In the genomic region with DNA sequence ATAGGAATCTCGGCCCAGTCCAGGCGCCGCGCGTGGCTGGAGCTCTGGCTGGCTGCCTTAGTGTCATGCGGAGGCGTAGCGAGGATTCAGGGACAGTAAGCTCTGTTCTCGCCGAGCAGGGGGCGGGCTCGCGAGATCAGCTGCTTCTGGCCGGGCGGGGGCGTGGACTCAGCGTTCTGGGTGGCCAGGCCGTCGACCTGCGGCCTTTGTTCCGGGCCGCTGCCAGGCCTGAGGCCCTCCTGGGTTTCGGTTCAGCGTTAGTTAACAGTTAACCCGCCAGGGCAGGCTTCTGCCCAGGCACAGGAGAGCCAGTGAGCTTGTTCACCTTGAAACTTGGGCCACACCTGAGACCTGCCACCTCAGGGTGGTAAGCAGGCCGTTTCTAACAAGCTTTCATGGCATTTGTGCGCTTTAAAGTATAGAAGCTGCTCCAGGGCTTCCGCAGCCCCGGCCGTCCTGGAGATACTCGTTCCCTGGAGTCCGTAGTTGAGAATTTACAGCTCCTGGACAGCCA, we compare ENCODE assay signal across 21 cellular contexts.
DNase-seq lines count a peak whose midpoint lies in the region; ATAC-seq, FAIRE-seq and TF ChIP-seq lines count a peak whose summit lies in the region.
"Had no signal": no experiment of that assay in that cellular context is flagged by ENCODE, and none has a peak within 500 bp of the region (broad histone marks: within the 10 kb centered on the region; RNA-seq: fewer than 3 reads in every experiment).

No MANE protein-coding gene starts in this region.

- TF ChIP-seq CTCF in GM23338 (conservative IDR thresholded peaks at IDR 0.05; ENCODE audit: low read depth in 2 of 2) (no peak), pancreas (IDR thresholded peaks at IDR 0.05) (no peak)

- H3K27ac ChIP-seq in GM23338 (ENCODE audit: low read depth), result peak overlapping the region; percentile 85; the same call in 1 of the 2 replicates
- no peak overlapping the region for H3K27ac ChIP-seq in iPS-20b (ENCODE audit: low read length)
- no peak overlapping the region for H3K27ac ChIP-seq in pancreas
- H3K27ac ChIP-seq: left ventricle myocardium inferior had no signal

- no peak overlapping the region for H3K4me3 Mint-ChIP-seq in GM23338
- H3K4me3 Mint-ChIP-seq in activated T-cell treated with anti-CD3 and anti-CD28 coated beads, Interleukin-2, amount 50 U/mL, for 24 hours, result no peak overlapping the region
- H3K4me3 Mint-ChIP-seq: activated B cell treated with CpG ODN at 0.5 μM for 24 hours; stimulated activated naive CD8-positive, alpha-beta T cell treated with anti-CD3 and anti-CD28 coated beads, Interleukin-15, amount 100 ng/mL, for 72 hours; T-helper 1 cell treated with Interleukin-12 subunit alpha and Interleukin-12 subunit beta and Interleukin-4 antibody, amounts not matched to agents 30 μg/mL and 1 μg/mL, for 36 hours had no signal

- H3K4me1 ChIP-seq in GM23338 (ENCODE audit: insufficient read depth) (peaks cover 8% of the 10 kb centered on the region; the same call in 1 of the 2 replicates), iPS-20b (ENCODE audit: insufficient read depth, low read length) (no peaks in the 10 kb centered on the region), pancreas (no peaks in the 10 kb centered on the region)
- H3K4me1 ChIP-seq: left ventricle myocardium inferior had no signal

- 71 to 72% methylated on average over 31 to 32 of the region's 32 CpGs for WGBS in pancreas, 2 donors

- H3K4me1 Mint-ChIP-seq in GM23338, result peaks cover 9% of the 10 kb centered on the region
- no peaks in the 10 kb centered on the region for H3K4me1 Mint-ChIP-seq in activated T-cell treated with anti-CD3 and anti-CD28 coated beads, Interleukin-2, amount 50 U/mL, for 24 hours (ENCODE audit: low read depth)
- H3K4me1 Mint-ChIP-seq: activated B cell treated with CpG ODN at 0.5 μM for 24 hours; stimulated activated naive CD8-positive, alpha-beta T cell treated with anti-CD3 and anti-CD28 coated beads, Interleukin-15, amount 100 ng/mL, for 72 hours had no signal

- no peaks in the 10 kb centered on the region for H3F3A ChIP-seq in GM23338 (replicated peaks; ENCODE audit: low read depth)

- no peaks in the 10 kb centered on the region for H4K20me1 ChIP-seq in GM23338 (replicated peaks; ENCODE audit: insufficient read depth)

- DNase-seq in GM23338 (ENCODE audit: low spot score) (peak; percentile 91), SK-N-DZ (ENCODE audit: low spot score) (peak; percentile 48), pancreas (peak in 5 of 6 donors; percentile 11 to 52 (median 26)), NCI-H1436 (lab: John Stamatoyannopoulos, UW) (no peak), SW 1271 (lab: John Stamatoyannopoulos, UW) (no peak), NCI-H1105 treated with DMSO at 0.1 percent for 48 hours (lab: John Stamatoyannopoulos, UW) (no peak)
- no peak for DNase-seq in activated T-cell treated with anti-CD3 and anti-CD28 coated beads, Interleukin-2, amount 50 U/mL, for 24 hours
- DNase-seq: activated B cell treated with CpG ODN at 0.5 μM for 24 hours; activated gamma-delta T cell treated with Interleukin-2 at 50 U/mL for 16 hours; AML-193; aorta; DMS 273 treated with DMSO at 0.1 percent for 48 hours; erythroblast; Kasumi-1; left ventricle myocardium inferior; NCI-H187; NCI-H524 treated with DMSO at 0.1 percent for 48 hours; stimulated activated naive CD8-positive, alpha-beta T cell treated with anti-CD3 and anti-CD28 coated beads, Interleukin-15, amount 100 ng/mL, for 72 hours had no signal

- no peaks in the 10 kb centered on the region for H3K36me3 ChIP-seq in GM23338 (ENCODE audit: insufficient read depth)
- no peaks in the 10 kb centered on the region for H3K36me3 ChIP-seq in iPS-20b (ENCODE audit: insufficient read depth, low read depth, low read length)
- no peaks in the 10 kb centered on the region for H3K36me3 ChIP-seq in pancreas
- H3K36me3 ChIP-seq: left ventricle myocardium inferior had no signal

- H3K9ac ChIP-seq in iPS-20b (ENCODE audit: low read depth, low read length), result peak overlapping the region; percentile 40; the same call in 1 of the 2 replicates

- peak overlapping the region; percentile 46 for H3K4me2 ChIP-seq in GM23338

- H3K9me3 ChIP-seq in iPS-20b (ENCODE audit: insufficient read depth, low read depth, low read length) (no peaks in the 10 kb centered on the region), pancreas (no peaks in the 10 kb centered on the region)
- H3K9me3 ChIP-seq: left ventricle myocardium inferior had no signal

- ATAC-seq in GM23338 (peak; percentile 98), pancreas (peak in 3 of 4 donors; percentile 35 to 78 (median 72))
- ATAC-seq: Panc1; stimulated activated naive CD8-positive, alpha-beta T cell treated with anti-CD3 and anti-CD28 coated beads, Interleukin-15, amount 100 ng/mL, for 72 hours had no signal

- no peak overlapping the region; the same call in 1 of the 2 replicates for H3K4me3 ChIP-seq in GM23338
- H3K4me3 ChIP-seq in iPS-20b (ENCODE audit: low read length), result no peak overlapping the region
- no peak overlapping the region for H3K4me3 ChIP-seq in pancreas
- H3K4me3 ChIP-seq: left ventricle myocardium inferior had no signal

- H3K9me3 Mint-ChIP-seq in GM23338, result no peaks in the 10 kb centered on the region
- H3K9me3 Mint-ChIP-seq in activated T-cell treated with anti-CD3 and anti-CD28 coated beads, Interleukin-2, amount 50 U/mL, for 24 hours, result no peaks in the 10 kb centered on the region
- H3K9me3 Mint-ChIP-seq: activated B cell treated with CpG ODN at 0.5 μM for 24 hours; stimulated activated naive CD8-positive, alpha-beta T cell treated with anti-CD3 and anti-CD28 coated beads, Interleukin-15, amount 100 ng/mL, for 72 hours; T-helper 1 cell treated with Interleukin-12 subunit alpha and Interleukin-12 subunit beta and Interleukin-4 antibody, amounts not matched to agents 30 μg/mL and 1 μg/mL, for 36 hours had no signal

- peak overlapping the region; percentile 95 for H2AFZ ChIP-seq in GM23338

- intact Hi-C loops in pancreas (cut with DNase I), result no loop called here

- no peaks in the 10 kb centered on the region for H3K79me2 ChIP-seq in GM23338 (replicated peaks; ENCODE audit: insufficient read depth)

- no peak overlapping the region for H3K27ac Mint-ChIP-seq in GM23338
- no peak overlapping the region for H3K27ac Mint-ChIP-seq in activated T-cell treated with anti-CD3 and anti-CD28 coated beads, Interleukin-2, amount 50 U/mL, for 24 hours
- H3K27ac Mint-ChIP-seq: activated B cell treated with CpG ODN at 0.5 μM for 24 hours; T-helper 1 cell treated with Interleukin-12 subunit alpha and Interleukin-12 subunit beta and Interleukin-4 antibody, amounts not matched to agents 30 μg/mL and 1 μg/mL, for 36 hours had no signal

- FAIRE-seq in pancreas (lab: Jason Lieb, UNC), result no peak

- H3K27me3 ChIP-seq in GM23338 (ENCODE audit: insufficient read depth) (no peaks in the 10 kb centered on the region), iPS-20b (ENCODE audit: insufficient read depth, low read length) (no peaks in the 10 kb centered on the region), pancreas (no peaks in the 10 kb centered on the region)

- H3K27me3 Mint-ChIP-seq in GM23338 (ENCODE audit: insufficient read depth, low read depth, poor library complexity), result peaks cover 2% of the 10 kb centered on the region
- H3K27me3 Mint-ChIP-seq in activated T-cell treated with anti-CD3 and anti-CD28 coated beads, Interleukin-2, amount 50 U/mL, for 24 hours, result no peaks in the 10 kb centered on the region
- H3K27me3 Mint-ChIP-seq: activated B cell treated with CpG ODN at 0.5 μM for 24 hours; stimulated activated naive CD8-positive, alpha-beta T cell treated with anti-CD3 and anti-CD28 coated beads, Interleukin-15, amount 100 ng/mL, for 72 hours had no signal

- H3K36me3 Mint-ChIP-seq in GM23338 (ENCODE audit: low read depth), result no peaks in the 10 kb centered on the region
- no peaks in the 10 kb centered on the region for H3K36me3 Mint-ChIP-seq in activated T-cell treated with anti-CD3 and anti-CD28 coated beads, Interleukin-2, amount 50 U/mL, for 24 hours (ENCODE audit: low read depth)

- H3K9me2 ChIP-seq in GM23338 (ENCODE audit: insufficient read depth), result no peaks in the 10 kb centered on the region

Comparison
In these comparisons a context has a peak if more than half of its experiments do, and no peak if none do; other contexts are left out.
1. DNase-seq: peak in GM23338 (single experiment), SK-N-DZ (single experiment) and pancreas (5 of 6); none in NCI-H1436 (single experiment), SW 1271 (0 of 2), NCI-H1105 treated with DMSO at 0.1 percent for 48 hours (single experiment) and activated T-cell treated with anti-CD3 and anti-CD28 coated beads, Interleukin-2, amount 50 U/mL, for 24 hours (single experiment).